Comparison of ENCODE assay signal across 23 cellular contexts in genomic region chr2:196434217-196434616, GRCh38.
DNase-seq lines count a peak whose midpoint lies in the region; ATAC-seq, FAIRE-seq and TF ChIP-seq lines count a peak whose summit lies in the region.
"Had no signal": no experiment of that assay in that cellular context is flagged by ENCODE, and none has a peak within 500 bp of the region (broad histone marks: within the 10 kb centered on the region; RNA-seq: fewer than 3 reads in every experiment).

No MANE protein-coding gene starts in this region.

- intact Hi-C loops in endothelial cell of umbilical vein (cut with micrococcal nuclease) = loop anchor here (1.0 to 5.0 kb wide), 3 partner anchors 19 to 62 kb away; no protein-coding TSS in a partner anchor
- intact Hi-C loops in left ventricle myocardium superior (cut with micrococcal nuclease) = no loop called here
- intact Hi-C loops in spleen (cut with DNase I; ENCODE audit: low total_unique reads) = no loop called here

- no peak overlapping the region for H3K4me3 ChIP-seq in endothelial cell of umbilical vein (replicated peaks in 1 of 3; ENCODE audit: insufficient read depth in 1 of 3, low read depth in 1 of 3, low read length in 3 of 3)
- no peak overlapping the region for H3K4me3 ChIP-seq in spleen
- H3K4me3 ChIP-seq: SK-N-MC had no signal

- H3K79me2 ChIP-seq in endothelial cell of umbilical vein (ENCODE audit: control insufficient read depth, insufficient read depth, low read length) = no peaks in the 10 kb centered on the region

- no peak for TF ChIP-seq CTCF in endothelial cell of umbilical vein (IDR thresholded peaks at IDR 0.05; ENCODE audit: extremely low read depth in 1 of 2, insufficient read depth in 1 of 2, low read depth in 1 of 2, low read length in 2 of 2)
- TF ChIP-seq CTCF in spleen (IDR thresholded peaks at IDR 0.05 in 8 of 11, conservative IDR thresholded peaks at IDR 0.05 in 3 of 11) = no peak

- CTCF ChIA-PET in endothelial cell of umbilical vein (lab: Charles Lee) = interaction anchor here (0.7 to 4.3 kb wide), 18 partner anchors 11 to 366 kb away, joined by 3 to 39 read pairs (median 3); no protein-coding TSS in a partner anchor

- BruUV-seq in endothelial cell of umbilical vein (replicated peaks; lab: Mats Ljungman, UMichigan) = no TSS peak

- H4K20me1 ChIP-seq in endothelial cell of umbilical vein (replicated peaks; ENCODE audit: control insufficient read depth, extremely low read depth, insufficient read depth, low read length) = no peaks in the 10 kb centered on the region

- 69 to 83% (median 80%) methylated on average over 5 of the region's 5 CpGs for WGBS in spleen, 5 donors

- H3K36me3 ChIP-seq in endothelial cell of umbilical vein (ENCODE audit: control insufficient read depth in 2 of 2, extremely low read depth in 1 of 2, insufficient read depth in 2 of 2, low read length in 2 of 2) = no peaks in the 10 kb centered on the region
- H3K36me3 ChIP-seq in spleen = no peaks in the 10 kb centered on the region

- peak; percentile 69 for ATAC-seq in left ventricle myocardium superior
- ATAC-seq in HG03342 (IDR thresholded peaks at IDR 0.05; ENCODE audit: unreplicated experiment) = no peak
- ATAC-seq: CD8-positive, alpha-beta T cell had no signal

- no peaks in the 10 kb centered on the region for H3K9me1 ChIP-seq in endothelial cell of umbilical vein (replicated peaks; ENCODE audit: control insufficient read depth, extremely low read depth, insufficient read depth, low read length)

- peak overlapping the region; percentile 68 for H3K4me2 ChIP-seq in endothelial cell of umbilical vein (ENCODE audit: insufficient read depth, low read length)

- H2AFZ ChIP-seq in endothelial cell of umbilical vein (ENCODE audit: low read depth, low read length) = no peak overlapping the region

- peak overlapping the region; percentile 26 for H3K27ac ChIP-seq in endothelial cell of umbilical vein (ENCODE audit: insufficient read depth, low read depth, low read length)
- H3K27ac ChIP-seq in spleen = peak overlapping the region in 6 of 8 donors; percentile 43 to 70 (median 56)
- H3K27ac ChIP-seq: C4-2B, SK-N-MC had no signal

- no peaks in the 10 kb centered on the region for H3K27me3 ChIP-seq in endothelial cell of umbilical vein (ENCODE audit: control insufficient read depth in 2 of 2, insufficient read depth in 2 of 2, low read length in 2 of 2)
- H3K27me3 ChIP-seq in spleen (replicated peaks in 1 of 7) = no peaks in the 10 kb centered on the region

- FAIRE-seq in endothelial cell of umbilical vein (lab: Jason Lieb, UNC) = peak; percentile 71
- FAIRE-seq: GM12892, H54 had no signal

- dilution Hi-C loops in endothelial cell of umbilical vein (cut with MboI; ENCODE audit: extremely low pct_ligation_motif_present, low sequenced_read_pairs) = no loop called here

- no peaks in the 10 kb centered on the region for H3K9me3 ChIP-seq in endothelial cell of umbilical vein (replicated peaks; ENCODE audit: control insufficient read depth, insufficient read depth, low read length)
- H3K9me3 ChIP-seq in spleen = no peaks in the 10 kb centered on the region

- TF ChIP-seq POLR2A in endothelial cell of umbilical vein (IDR thresholded peaks at IDR 0.05; ENCODE audit: low read depth, low read length) = peak; percentile 37
- TF ChIP-seq POLR2A in spleen (IDR thresholded peaks at IDR 0.05) = no peak

- H3K4me1 ChIP-seq in endothelial cell of umbilical vein (ENCODE audit: control insufficient read depth, extremely low read depth, insufficient read depth, low read length) (peaks cover 43% of the 10 kb centered on the region), spleen (peaks cover 0 to 10% (median 0%) of the 10 kb centered on the region in 6 donors)

- DNase-seq in cerebellar cortex (ENCODE audit: low spot score) (peak; percentile 29), endothelial cell of umbilical vein (ENCODE audit: low read depth, low spot score) (peak; percentile 78), left ventricle myocardium superior (no peak), spleen (no peak), AG20443 (ENCODE audit: low spot score) (no peak)
- DNase-seq in activated CD4-positive, alpha-beta T cell treated with anti-CD3 and anti-CD28 coated beads for 4 hours = no peak
- DNase-seq: Calu3; CD8-positive, alpha-beta T cell; DMS79 treated with DMSO at 0.1 percent for 48 hours; Kasumi-1; NCI-H1092 treated with DMSO at 0.1 percent for 48 hours; NCI-H146; NCI-H1930; NCI-H2107; NCI-H524 treated with DMSO at 0.1 percent for 48 hours; NCI-H82; RPMI8226; SIG-M5 had no signal

- H3K9ac ChIP-seq in endothelial cell of umbilical vein (replicated peaks; ENCODE audit: extremely low read depth, insufficient read depth, low read length) = no peak overlapping the region

- POLR2A ChIA-PET in endothelial cell of umbilical vein (lab: Charles Lee) = no interaction called here

TF ChIP-seq in endothelial cell of umbilical vein, 7 proteins besides CTCF, POLR2A, EP300 and RAD21:
- TF ChIP-seq FOS (IDR thresholded peaks at IDR 0.05; ENCODE audit: borderline replicate concordance, insufficient read depth, low read length) (no peak), JUN (IDR thresholded peaks at IDR 0.05; ENCODE audit: borderline replicate concordance, insufficient read depth, insufficient read length, low read depth) (no peak), GATA2 (IDR thresholded peaks at IDR 0.05; ENCODE audit: insufficient read depth, insufficient read length, low read depth, low read length) (peak; percentile 95), MYC (IDR thresholded peaks at IDR 0.05; ENCODE audit: low read depth, low read length) (no peak), POLR2AphosphoS5 (IDR thresholded peaks at IDR 0.05; ENCODE audit: insufficient read depth, low read depth, low read length) (peak; percentile 63)
TF ChIP-seq in endothelial cell of umbilical vein: peak in this region for 2.

Comparison
In these comparisons a context has a peak if more than half of its experiments do, and no peak if none do; other contexts are left out.
1. DNase-seq: peak in cerebellar cortex (single experiment) and endothelial cell of umbilical vein (single experiment); none in left ventricle myocardium superior (single experiment), spleen (single experiment), activated CD4-positive, alpha-beta T cell treated with anti-CD3 and anti-CD28 coated beads for 4 hours (0 of 2) and AG20443 (single experiment).